ENCODE assay signal across 16 cellular contexts in the genomic region with DNA sequence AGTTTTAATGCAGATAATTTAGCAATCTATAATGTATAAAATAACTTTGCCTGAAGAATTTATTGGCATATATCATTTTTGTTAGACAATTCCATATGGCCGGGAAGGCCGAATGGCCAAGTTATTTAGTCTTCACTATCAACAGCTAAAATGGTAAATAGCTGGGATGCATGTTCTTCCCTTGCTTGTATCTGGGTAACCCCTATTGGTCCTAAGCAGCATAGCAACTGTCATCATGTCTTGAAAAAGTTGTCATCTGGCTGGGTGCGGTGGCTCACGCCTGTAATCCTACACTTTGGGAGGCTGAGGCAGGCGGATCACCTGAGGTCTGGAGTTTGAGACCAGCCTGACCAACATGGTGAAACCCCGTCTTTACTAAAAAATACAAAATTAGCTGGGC.
"Had no signal": no experiment of that assay in that cellular context is flagged by ENCODE, and none has a peak within 500 bp of the region (broad histone marks: within the 10 kb centered on the region; RNA-seq: fewer than 3 reads in every experiment).

No MANE protein-coding gene starts in this region.

- H3K4me1 ChIP-seq: right atrium auricular region, thyroid gland, uterus had no signal

- H3K36me3 ChIP-seq: cardiac muscle cell, right atrium auricular region, thyroid gland, uterus had no signal

- H3K27me3 ChIP-seq: cardiac muscle cell, right atrium auricular region, thyroid gland, uterus had no signal

- ATAC-seq: effector memory CD8-positive, alpha-beta T cell; naive thymus-derived CD4-positive, alpha-beta T cell had no signal

- H3K4me3 ChIP-seq: cardiac muscle cell, coronary artery, right atrium auricular region, smooth muscle cell, thyroid gland, uterus had no signal

- H3K27ac ChIP-seq: cardiac muscle cell, coronary artery, right atrium auricular region, thyroid gland, uterus had no signal

- H3K9me3 ChIP-seq: right atrium auricular region, thyroid gland, uterus had no signal

- DNase-seq: activated CD4-positive, alpha-beta memory T cell treated with anti-CD3 and anti-CD28 coated beads, Interleukin-2, amount 10 ng/mL, durations not matched to agents 7 days and 5 days; activated gamma-delta T cell; activated naive CD8-positive, alpha-beta T cell treated with anti-CD3 and anti-CD28 coated beads, Interleukin-2, amount 10 ng/mL, durations not matched to agents 7 days and 5 days; activated T-cell treated with anti-CD3 and anti-CD28 coated beads, Interleukin-2, amount 50 U/mL, for 48 hours; aorta; effector memory CD8-positive, alpha-beta T cell; glutamatergic neuron; naive thymus-derived CD4-positive, alpha-beta T cell; posterior cingulate gyrus; T1000; thyroid gland; uterus had no signal
